Comparison of ENCODE assay signal across 12 cellular contexts in genomic region chr10:132400041-132400546, GRCh38. TPM values are rescaled to one million over a fixed set of nuclear protein-coding genes. Genes with fewer than 3 reads are reported as not detected.
DNase-seq lines count a peak whose midpoint lies in the region; ATAC-seq, FAIRE-seq and TF ChIP-seq lines count a peak whose summit lies in the region.
"Had no signal": no experiment of that assay in that cellular context is flagged by ENCODE, and none has a peak within 500 bp of the region (broad histone marks: within the 10 kb centered on the region; RNA-seq: fewer than 3 reads in every experiment).

No MANE protein-coding gene starts in this region.

- H3K4me3 ChIP-seq in body of pancreas, result no peak overlapping the region
- no peak overlapping the region for H3K4me3 ChIP-seq in kidney (ENCODE audit: low read length in 2 of 2)
- no peak overlapping the region for H3K4me3 ChIP-seq in Karpas-422 (ENCODE audit: low read length)

- DNase-seq in body of pancreas (peak; percentile 21 to 51 (median 36)), kidney (peak; percentile 72), progenitor cell of endocrine pancreas (ENCODE audit: low spot score, unreplicated experiment) (no peak), Karpas-422 (no peak), foreskin melanocyte (no peak), C1 segment of cervical spinal cord (lab: John Stamatoyannopoulos, UW) (no peak)
- no peak for DNase-seq in activated CD8-positive, alpha-beta memory T cell treated with anti-CD3 and anti-CD28 coated beads, Interleukin-2, amount 50 U/mL, for 4 hours
- DNase-seq: activated effector memory CD4-positive, alpha-beta T cell treated with anti-CD3 and anti-CD28 coated beads, Interleukin-2, amount 50 U/mL, for 16 hours; brain microvascular endothelial cell; KG1; NCI-H524 treated with DMSO at 0.1 percent for 48 hours had no signal

- no peaks in the 10 kb centered on the region for H3K79me2 ChIP-seq in Karpas-422 (ENCODE audit: low read length)

- H3K27ac Mint-ChIP-seq in progenitor cell of endocrine pancreas, result peak overlapping the region; percentile 52

- H3K9me3 Mint-ChIP-seq in progenitor cell of endocrine pancreas (ENCODE audit: low read depth), result no peaks in the 10 kb centered on the region

- H3K4me1 ChIP-seq in body of pancreas, result peaks cover 88% of the 10 kb centered on the region
- peaks cover 6 to 41% of the 10 kb centered on the region in 2 donors for H3K4me1 ChIP-seq in kidney (ENCODE audit: control insufficient read depth in 1 of 2, insufficient read depth in 1 of 2, low read depth in 1 of 2, low read length in 2 of 2)
- H3K4me1 ChIP-seq in Karpas-422 (ENCODE audit: low read length), result peaks cover 20% of the 10 kb centered on the region

- H2AFZ ChIP-seq in Karpas-422 (ENCODE audit: low read length), result no peak overlapping the region

- intact Hi-C loops in body of pancreas (cut with DNase I) (no loop called here), kidney (cut with DNase I) (no loop called here)

- H3K27me3 ChIP-seq in body of pancreas (no peaks in the 10 kb centered on the region), Karpas-422 (ENCODE audit: low read length) (no peaks in the 10 kb centered on the region)
- H3K27me3 ChIP-seq: brain microvascular endothelial cell had no signal

- no peak for ATAC-seq in body of pancreas

- no peaks in the 10 kb centered on the region for H3K9me2 ChIP-seq in Karpas-422 (replicated peaks; ENCODE audit: insufficient read depth, low read length)

- TF ChIP-seq CTCF in C4-2B (conservative IDR thresholded peaks at IDR 0.05), result no peak
- peak in 1 of 7 experiments; percentile 5 for TF ChIP-seq CTCF in body of pancreas (IDR thresholded peaks at IDR 0.05)
- no peak for TF ChIP-seq CTCF in kidney (IDR thresholded peaks at IDR 0.05; ENCODE audit: borderline replicate concordance, extremely low read depth, insufficient read depth)
- no peak for TF ChIP-seq CTCF in progenitor cell of endocrine pancreas (IDR thresholded peaks at IDR 0.05; ENCODE audit: unreplicated experiment)

- peaks cover 7% of the 10 kb centered on the region for H3K4me1 Mint-ChIP-seq in progenitor cell of endocrine pancreas (ENCODE audit: low read depth)

- H3K4me2 ChIP-seq in Karpas-422 (ENCODE audit: low read depth, low read length, poor library complexity, severe bottlenecking), result no peak overlapping the region

- H3K9ac ChIP-seq in kidney (ENCODE audit: low read length in 2 of 2), result no peak overlapping the region
- no peak overlapping the region for H3K9ac ChIP-seq in Karpas-422 (ENCODE audit: low read length)

- FAIRE-seq in kidney (lab: Jason Lieb, UNC), result no peak

- no peak for TF ChIP-seq POLR2A in body of pancreas (IDR thresholded peaks at IDR 0.05)

- H3K9me3 ChIP-seq in body of pancreas (no peaks in the 10 kb centered on the region), kidney (ENCODE audit: control insufficient read depth in 1 of 2, low read length in 2 of 2) (no peaks in the 10 kb centered on the region), Karpas-422 (ENCODE audit: low read length) (no peaks in the 10 kb centered on the region)

- H3K27me3 Mint-ChIP-seq in progenitor cell of endocrine pancreas, result no peaks in the 10 kb centered on the region

- WGBS in body of pancreas, 2 donors, result 38 to 45% methylated on average over 4 to 9 of the region's 9 CpGs

- H3K4me3 Mint-ChIP-seq in progenitor cell of endocrine pancreas (ENCODE audit: low read depth), result no peak overlapping the region

- H4K20me1 ChIP-seq in Karpas-422 (ENCODE audit: insufficient read depth, low read depth, low read length), result peaks cover 25% of the 10 kb centered on the region; the same call in 1 of the 2 replicates

- H3K36me3 Mint-ChIP-seq in progenitor cell of endocrine pancreas (ENCODE audit: insufficient read depth), result peaks cover 1% of the 10 kb centered on the region

- no peaks in the 10 kb centered on the region for H3K36me3 ChIP-seq in body of pancreas (replicated peaks in 1 of 2; ENCODE audit: insufficient read depth in 1 of 2, low read depth in 2 of 2)
- H3K36me3 ChIP-seq in kidney (ENCODE audit: control insufficient read depth in 1 of 2, insufficient read depth in 2 of 2, low read length in 2 of 2), result no peaks in the 10 kb centered on the region
- no peaks in the 10 kb centered on the region for H3K36me3 ChIP-seq in Karpas-422 (ENCODE audit: insufficient read depth, low read length)
- H3K36me3 ChIP-seq: brain microvascular endothelial cell had no signal

- H3K27ac ChIP-seq in C4-2B (peak overlapping the region; percentile 97), body of pancreas (peak overlapping the region; percentile 97 to 99 (median 97)), kidney (ENCODE audit: low read depth in 2 of 2, low read length in 2 of 2) (peak overlapping the region in 1 of 2 donors; percentile 65), Karpas-422 (ENCODE audit: low read length) (no peak overlapping the region)
- H3K27ac ChIP-seq: brain microvascular endothelial cell had no signal

RNA-seq across cellular contexts. Expression of gene PWWP2B, which starts 3.1 kb away (rescaled TPM):
- total RNA-seq in body of pancreas, result 10 to 100 TPM; 31.9 to 46.5 TPM
- 24.3 TPM for total RNA-seq in kidney
- polyA plus RNA-seq in kidney (ENCODE audit: insufficient read depth, low read depth, low replicate concordance), result 12.9 TPM
- 23.2 and 24.3 TPM in 2 replicates for total RNA-seq in progenitor cell of endocrine pancreas
- 1.4 and 3.7 TPM in 2 replicates for total RNA-seq in Karpas-422 (2014; rRNA removed; shearing (Covaris generic); ENCODE audit: low replicate concordance)

Comparison
In these comparisons a context has a peak if more than half of its experiments do, and no peak if none do; other contexts are left out.
1. DNase-seq: peak in body of pancreas (4 of 4) and kidney (single experiment); none in progenitor cell of endocrine pancreas (single experiment), Karpas-422 (single experiment), activated CD8-positive, alpha-beta memory T cell treated with anti-CD3 and anti-CD28 coated beads, Interleukin-2, amount 50 U/mL, for 4 hours (single experiment), foreskin melanocyte (single experiment) and C1 segment of cervical spinal cord (0 of 14).